In the genomic region with DNA sequence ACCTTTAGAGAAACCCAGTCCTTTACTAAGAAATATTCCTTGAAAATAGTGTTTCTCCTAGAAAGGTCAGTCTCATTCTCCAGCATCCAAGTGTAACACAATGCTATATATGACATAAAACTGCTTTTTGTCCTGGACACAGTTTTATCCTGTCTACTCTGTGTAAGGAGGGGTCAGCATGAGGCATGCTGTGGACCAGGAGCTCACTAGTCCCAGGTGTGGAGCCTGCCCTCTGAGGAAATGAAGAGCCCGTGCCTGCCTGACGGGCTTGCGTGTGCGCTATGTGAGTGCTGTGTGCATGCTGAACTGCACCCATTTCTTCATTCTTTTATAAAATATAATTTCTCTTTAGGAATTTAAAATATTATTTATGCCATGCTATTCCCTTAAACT, we compare ENCODE assay signal across 24 cellular contexts.
"Had no signal": no experiment of that assay in that cellular context is flagged by ENCODE, and none has a peak within 500 bp of the region (broad histone marks: within the 10 kb centered on the region; RNA-seq: fewer than 3 reads in every experiment).

No MANE protein-coding gene starts in this region.

- H3K9me3 ChIP-seq: esophagus muscularis mucosa, pancreas, vagina had no signal

- H3K27ac Mint-ChIP-seq: activated T-cell treated with anti-CD3 and anti-CD28 coated beads, Interleukin-2, amount 50 U/mL, for 24 hours; naive thymus-derived CD4-positive, alpha-beta T cell; type B pancreatic cell had no signal

- H3K9me3 Mint-ChIP-seq: activated T-cell treated with anti-CD3 and anti-CD28 coated beads, Interleukin-2, amount 50 U/mL, for 24 hours; endodermal cell; naive thymus-derived CD4-positive, alpha-beta T cell; type B pancreatic cell had no signal

- H3K4me2 ChIP-seq: hepatocyte had no signal

- H3K79me2 ChIP-seq: hepatocyte had no signal

- H3K4me1 Mint-ChIP-seq: naive thymus-derived CD4-positive, alpha-beta T cell had no signal

- H3K4me3 Mint-ChIP-seq: activated T-cell treated with anti-CD3 and anti-CD28 coated beads, Interleukin-2, amount 50 U/mL, for 24 hours; endodermal cell; naive thymus-derived CD4-positive, alpha-beta T cell; type B pancreatic cell had no signal

- H3K36me3 Mint-ChIP-seq: naive thymus-derived CD4-positive, alpha-beta T cell had no signal

- ATAC-seq: activated CD4-positive, CD25-positive, alpha-beta regulatory T cell treated with anti-CD3 and anti-CD28 coated beads, Interleukin-2, amount 50 U/mL, for 24 hours; naive thymus-derived CD4-positive, alpha-beta T cell; pancreas had no signal

- H3K4me1 ChIP-seq: pancreas, vagina had no signal

- DNase-seq: activated CD4-positive, alpha-beta T cell treated with anti-CD3 and anti-CD28 coated beads for 48 hours; activated CD4-positive, alpha-beta T cell treated with anti-CD3 and anti-CD28 coated beads, Interleukin-2, amount 50 U/mL, for 48 hours; activated CD8-positive, alpha-beta memory T cell treated with anti-CD3 and anti-CD28 coated beads, Interleukin-2, amount 50 U/mL, for 48 hours; activated gamma-delta T cell; activated naive CD4-positive, alpha-beta T cell treated with anti-CD3 and anti-CD28 coated beads, Interleukin-2, amount 50 U/mL, for 16 hours; activated T-cell treated with anti-CD3 and anti-CD28 coated beads, Interleukin-2, amount 50 U/mL, for 24 hours; amniotic stem cell; central memory CD4-positive, alpha-beta T cell; endodermal cell; islet precursor cell; midbrain; naive thymus-derived CD4-positive, alpha-beta T cell; pancreas; right cardiac atrium; stimulated activated CD4-positive, alpha-beta T cell treated with anti-CD3 and anti-CD28 coated beads, Interleukin-2, amount 100 ng/mL, for 48 hours; stimulated activated naive CD4-positive, alpha-beta T cell treated with Interleukin-2 at 50 U/mL for 16 hours had no signal

- H3K27me3 Mint-ChIP-seq: type B pancreatic cell had no signal

- H3K27me3 ChIP-seq: foreskin keratinocyte, hepatocyte, pancreas, vagina had no signal

- H3K27ac ChIP-seq: foreskin keratinocyte, hepatocyte, pancreas, vagina, VCaP had no signal

- H3K4me3 ChIP-seq: esophagus muscularis mucosa, hepatocyte, pancreas, vagina had no signal

- H2AFZ ChIP-seq: hepatocyte had no signal

- FAIRE-seq: pancreas, TTC549 had no signal
